In the genomic region with DNA sequence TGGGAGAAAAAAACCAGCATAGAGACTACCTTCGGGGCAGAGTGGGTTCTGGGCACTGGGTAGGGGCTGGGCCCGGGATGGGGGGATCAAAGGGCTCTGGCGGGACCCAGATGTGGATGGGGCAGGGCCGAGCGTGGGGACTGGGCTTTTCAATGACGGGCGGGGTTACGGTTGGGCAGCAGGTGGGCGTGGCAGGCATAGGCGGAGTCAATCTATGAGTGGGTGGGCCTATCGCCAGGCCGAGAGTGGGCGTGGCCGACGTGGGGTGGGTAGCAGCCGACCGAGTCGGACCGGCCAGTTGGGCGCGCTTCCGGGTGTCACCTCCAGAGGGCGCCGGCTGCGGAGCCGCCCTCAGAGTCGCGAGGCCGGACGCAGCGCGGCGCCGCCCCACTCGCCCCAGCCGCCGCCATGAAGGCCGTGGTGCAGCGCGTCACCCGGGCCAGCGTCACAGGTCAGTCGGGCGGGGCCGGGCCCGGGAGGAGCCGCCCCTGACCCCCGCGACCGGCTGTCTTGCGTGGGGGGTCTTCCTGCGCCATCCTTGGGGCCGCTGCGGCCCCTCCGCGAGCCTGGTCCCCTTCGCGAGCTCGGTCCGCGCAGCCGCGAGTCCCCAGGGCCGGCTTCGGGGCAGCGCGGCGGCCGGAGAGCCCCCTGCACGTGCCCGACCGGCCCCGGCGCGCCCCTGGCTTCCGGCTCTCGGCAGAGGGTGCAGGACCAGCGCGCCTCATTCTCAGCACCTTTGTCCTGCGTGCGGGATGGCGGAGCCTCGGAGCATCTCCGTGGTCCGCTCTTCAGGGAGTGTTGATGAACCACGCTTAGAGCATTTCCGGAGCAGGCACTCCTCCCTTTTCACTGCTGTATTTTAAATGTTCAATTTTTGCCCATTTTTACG, we compare ENCODE assay signal across 8 cellular contexts. TPM values are rescaled to one million over a fixed set of nuclear protein-coding genes. Genes with fewer than 3 reads are reported as not detected.
DNase-seq lines count a peak whose midpoint lies in the region; ATAC-seq, FAIRE-seq and TF ChIP-seq lines count a peak whose summit lies in the region.

A gene with protein sequence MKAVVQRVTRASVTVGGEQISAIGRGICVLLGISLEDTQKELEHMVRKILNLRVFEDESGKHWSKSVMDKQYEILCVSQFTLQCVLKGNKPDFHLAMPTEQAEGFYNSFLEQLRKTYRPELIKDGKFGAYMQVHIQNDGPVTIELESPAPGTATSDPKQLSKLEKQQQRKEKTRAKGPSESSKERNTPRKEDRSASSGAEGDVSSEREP (plus strand): TSS at position 390 of the 889 bp plus-strand sequence. CDS start 19 bp downstream, at position 409.

- peak within 1 kb of the TSS; percentile 85 to 91 for H3K27ac Mint-ChIP-seq in T-cell

- H3K4me1 Mint-ChIP-seq in T-cell: peaks cover 28 to 36% (median 35%) of the 10 kb centered on the region in 3 donors

- POLR2A ChIA-PET in T-cell (lab: Charles Lee): no interaction called here

- H3K27ac ChIP-seq in adipose tissue (ENCODE audit: low read depth, low read length): peak within 1 kb of the TSS; percentile 59
- peak within 1 kb of the TSS in 11 of 12 donors; percentile 65 to 90 (median 80) for H3K27ac ChIP-seq in heart left ventricle
- peak within 1 kb of the TSS; percentile 67 to 89 (median 81) for H3K27ac ChIP-seq in upper lobe of left lung

- H3K36me3 Mint-ChIP-seq in T-cell: no peaks in the 10 kb centered on the region

- intact Hi-C loops in heart left ventricle (cut with DNase I) (loop anchor here in 4 of 10 donors (1.0 to 10.0 kb wide), 4 partner anchors 21 to 1073 kb away; a partner anchor contains a TSS), posterior vena cava (cut with DNase I) (no loop called here)

- DNase-seq in GM12892 (ENCODE audit: insufficient read length) (peak; percentile 75), NCI-H1417 (lab: John Stamatoyannopoulos, UW) (peak; percentile 81 to 94 (median 93)), T-cell (peak; percentile 19 to 76 (median 52)), heart left ventricle (peak; percentile 93 to 98 (median 96)), posterior vena cava (ENCODE audit: low spot score) (peak; percentile 99), upper lobe of left lung (peak; percentile 97 to 99)

- no peak for TF ChIP-seq EP300 in upper lobe of left lung (IDR thresholded peaks at IDR 0.05)

- TF ChIP-seq POLR2A in GM12892 (IDR thresholded peaks at IDR 0.05; ENCODE audit: low read depth, low read length) (peak; percentile 84), heart left ventricle (IDR thresholded peaks at IDR 0.05) (peak in 1 of 2 donors; percentile 62), upper lobe of left lung (IDR thresholded peaks at IDR 0.05) (peak in 3 of 4 donors; percentile 32 to 67 (median 58))

- H3K9me3 Mint-ChIP-seq in T-cell: no peaks in the 10 kb centered on the region

- no peaks in the 10 kb centered on the region for H3K27me3 ChIP-seq in heart left ventricle
- H3K27me3 ChIP-seq in upper lobe of left lung: no peaks in the 10 kb centered on the region

- peak; percentile 86 for ATAC-seq in HG02763 (IDR thresholded peaks at IDR 0.05; ENCODE audit: unreplicated experiment)
- peak; percentile 79 to 85 (median 80) for ATAC-seq in T-cell (replicated peaks in 1 of 4)
- peak; percentile 87 to 99 (median 98) for ATAC-seq in heart left ventricle
- ATAC-seq in upper lobe of left lung (ENCODE audit: low FRiP score in 2 of 2): peak; percentile 97 to 99

- WGBS in adipose tissue, 3 donors: 1% methylated on average over 71 to 88 of the region's 88 CpGs
- 0% methylated on average over 22 to 88 of the region's 88 CpGs for WGBS in heart left ventricle, 4 donors
- WGBS in upper lobe of left lung, 2 donors: 0% methylated on average over 15 to 63 of the region's 88 CpGs

- FAIRE-seq in GM12892 (lab: Jason Lieb, UNC): peak; percentile 99

- H3K27me3 Mint-ChIP-seq in T-cell: peaks cover 5 to 8% of the 10 kb centered on the region in 2 donors

- CTCF ChIA-PET in T-cell (lab: Charles Lee): interaction anchor here in 1 of 2 donors (0.7 kb wide), 1 partner anchor 80 kb away, joined by 3 read pairs; a partner anchor contains a TSS

- peaks cover 0 to 16% (median 6%) of the 10 kb centered on the region in 12 donors for H3K4me1 ChIP-seq in heart left ventricle
- H3K4me1 ChIP-seq in upper lobe of left lung: peaks cover 12 to 17% (median 14%) of the 10 kb centered on the region in 4 donors

- peak within 1 kb of the TSS; percentile 87 to 88 (median 88) for H3K4me3 Mint-ChIP-seq in T-cell

- peaks cover 0 to 5% (median 0%) of the 10 kb centered on the region in 12 donors for H3K9me3 ChIP-seq in heart left ventricle
- H3K9me3 ChIP-seq in upper lobe of left lung: no peaks in the 10 kb centered on the region

- H3K36me3 ChIP-seq in heart left ventricle: no peaks in the 10 kb centered on the region
- no peaks in the 10 kb centered on the region for H3K36me3 ChIP-seq in upper lobe of left lung

- TF ChIP-seq CTCF in heart left ventricle (IDR thresholded peaks at IDR 0.05): peak; percentile 54 to 88 (median 72)
- TF ChIP-seq CTCF in upper lobe of left lung (IDR thresholded peaks at IDR 0.05): peak; percentile 81 to 94 (median 88)

- H3K4me3 ChIP-seq in heart left ventricle: peak within 1 kb of the TSS; percentile 71 to 98 (median 88)
- H3K4me3 ChIP-seq in upper lobe of left lung: peak within 1 kb of the TSS; percentile 82 to 95 (median 84)

RNA-seq across cellular contexts. Expression of the gene that starts here (rescaled TPM):
- polyA plus RNA-seq in GM12892 (2012; ENCODE audit: missing spikeins): 43.3 TPM
- 10 to 100 TPM; 15.5 to 24.9 (median 22.0) TPM for total RNA-seq in T-cell
- polyA plus RNA-seq in adipose tissue: 10 to 100 TPM; 20.6 to 25.9 (median 24.5) TPM
- 10 to 100 TPM; 12.1 to 20.8 (median 15.6) TPM for total RNA-seq in heart left ventricle
- polyA plus RNA-seq in heart left ventricle: 10 to 100 TPM in 1 of 2 donors, 1 to 10 TPM in 1; 8.0 to 30.3 TPM
- 10 to 100 TPM; 21.5 to 23.6 TPM for total RNA-seq in posterior vena cava
- total RNA-seq in upper lobe of left lung: 10 to 100 TPM; 19.9 to 31.2 (median 24.8) TPM

Comparison
In these comparisons a context has a peak if more than half of its experiments do, and no peak if none do; other contexts are left out.
1. Peak in every context shown above with its lines: DNase-seq, ATAC-seq, H3K4me3 ChIP-seq and H3K27ac ChIP-seq.